Comparison of ENCODE assay signal across 8 cellular contexts in the genomic region with DNA sequence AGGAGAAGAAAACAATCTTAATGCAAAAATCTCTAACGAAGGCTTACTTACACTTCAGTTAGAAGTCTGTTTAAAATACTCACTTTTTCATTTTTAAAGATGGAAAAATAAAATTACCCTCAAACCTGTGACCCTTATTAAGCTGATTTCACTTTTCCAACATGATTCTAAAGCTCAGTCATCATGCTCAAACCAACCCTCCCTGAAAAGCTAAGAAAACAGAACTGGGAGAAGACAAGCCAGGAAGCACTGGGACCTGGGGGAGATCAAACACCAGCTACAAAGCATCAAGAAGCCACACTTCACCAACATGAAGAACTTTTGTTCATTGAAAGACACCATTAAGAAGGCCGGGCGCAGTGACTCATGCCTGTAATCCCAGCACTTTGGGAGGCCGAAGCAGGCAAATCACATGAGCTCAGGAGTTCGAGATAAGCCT.
DNase-seq lines count a peak whose midpoint lies in the region; ATAC-seq and TF ChIP-seq lines count a peak whose summit lies in the region.

No MANE protein-coding gene starts in this region.

- H3K36me3 Mint-ChIP-seq in T-helper 17 cell (ENCODE audit: low read depth): no peaks in the 10 kb centered on the region

- H3K4me1 ChIP-seq in heart left ventricle: peaks cover 0 to 39% (median 25%) of the 10 kb centered on the region in 12 donors

- H3K4me1 Mint-ChIP-seq in T-helper 17 cell: peaks cover 11% of the 10 kb centered on the region

- no peaks in the 10 kb centered on the region for H3K27me3 Mint-ChIP-seq in T-helper 17 cell

- no peak overlapping the region for H3K4me3 Mint-ChIP-seq in T-helper 17 cell

- no peak for DNase-seq in heart left ventricle
- DNase-seq in cardiac septum (ENCODE audit: low spot score): no peak
- peak; percentile 85 for DNase-seq in astrocyte of the hippocampus (ENCODE audit: low read depth, low spot score)
- DNase-seq in medulla oblongata (ENCODE audit: extremely low spot score): peak; percentile 42
- no peak for DNase-seq in T-helper 17 cell
- no peak for DNase-seq in stimulated activated CD8-positive, alpha-beta memory T cell treated with anti-CD3 and anti-CD28 coated beads, Interleukin-4, amount 100 ng/mL, for 48 hours
- DNase-seq in omental fat pad (ENCODE audit: low spot score): no peak

- no peaks in the 10 kb centered on the region for H3K36me3 ChIP-seq in heart left ventricle

- intact Hi-C loops in heart left ventricle (cut with DNase I): loop anchor here in 2 of 10 donors (5.0 to 10.0 kb wide), 2 partner anchors 81 to 93 kb away; no protein-coding TSS in a partner anchor
- intact Hi-C loops in cardiac septum (cut with DNase I): loop anchor here (10.0 kb wide), 2 partner anchors 97 to 533 kb away; no protein-coding TSS in a partner anchor

- no peak for TF ChIP-seq CTCF in heart left ventricle (IDR thresholded peaks at IDR 0.05)
- TF ChIP-seq CTCF in omental fat pad (IDR thresholded peaks at IDR 0.05): no peak

- H3K27ac ChIP-seq in heart left ventricle: peak overlapping the region; percentile 31 to 84 (median 80)

- no peak overlapping the region for H3K27ac Mint-ChIP-seq in T-helper 17 cell

- no peaks in the 10 kb centered on the region for H3K27me3 ChIP-seq in heart left ventricle

- no peak for TF ChIP-seq POLR2A in heart left ventricle (IDR thresholded peaks at IDR 0.05)

- whole genome bisulfite sequencing in heart left ventricle, 4 donors: 59 to 63% (median 62%) methylated on average over 5 of the region's 5 CpGs

- no peak overlapping the region for H3K4me3 ChIP-seq in heart left ventricle

- H3K9me3 ChIP-seq in heart left ventricle: no peaks in the 10 kb centered on the region
- no peaks in the 10 kb centered on the region for H3K9me3 ChIP-seq in T-helper 17 cell (ENCODE audit: control insufficient read depth, low read length, poor library complexity, severe bottlenecking)

- peak in 1 of 4 donors; percentile 5 for ATAC-seq in heart left ventricle
- ATAC-seq in T-helper 17 cell: no peak
- ATAC-seq in GM19351 (IDR thresholded peaks at IDR 0.05; ENCODE audit: unreplicated experiment): no peak
- no peak for ATAC-seq in omental fat pad (ENCODE audit: low FRiP score)

Comparison
In these comparisons a context has a peak if more than half of its experiments do, and no peak if none do; other contexts are left out.
1. DNase-seq: peak in astrocyte of the hippocampus (single experiment) and medulla oblongata (single experiment); none in heart left ventricle (0 of 5), cardiac septum (single experiment), T-helper 17 cell (0 of 3), stimulated activated CD8-positive, alpha-beta memory T cell treated with anti-CD3 and anti-CD28 coated beads, Interleukin-4, amount 100 ng/mL, for 48 hours (single experiment) and omental fat pad (single experiment).